Comparison of ENCODE assay signal across 16 cellular contexts in the genomic region with DNA sequence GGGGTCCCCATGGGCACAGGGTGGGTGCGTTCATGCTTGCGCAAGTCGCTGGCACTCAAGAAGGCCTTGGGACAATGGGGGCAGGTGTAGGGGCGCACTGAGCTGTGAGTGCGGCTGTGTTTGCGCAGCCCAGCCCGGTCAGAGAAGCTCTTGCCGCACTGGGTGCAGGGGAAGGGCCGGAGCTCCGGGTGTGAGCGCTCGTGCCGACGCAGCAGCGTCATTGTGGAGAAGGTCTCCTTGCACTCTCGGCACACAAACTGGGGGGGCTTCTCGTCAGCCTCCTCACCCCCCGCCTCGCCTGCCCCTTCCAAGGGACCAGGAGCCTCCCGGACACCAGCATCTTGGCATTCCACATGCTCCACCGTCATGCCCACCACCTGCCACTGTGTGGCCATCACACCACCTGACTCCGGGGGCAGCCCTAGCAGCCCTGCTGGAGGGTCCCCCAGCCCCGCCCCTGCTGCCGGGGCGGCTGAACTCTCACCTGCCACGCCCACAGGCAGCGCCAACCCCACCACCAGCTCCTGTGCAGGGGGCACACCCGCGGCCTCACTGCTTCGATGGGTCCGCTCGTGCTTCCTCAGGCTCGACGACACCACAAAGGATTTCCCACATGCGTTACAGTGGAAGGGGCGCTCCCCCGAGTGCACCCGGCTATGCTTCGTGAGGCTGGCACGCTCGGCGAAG. TPM values are rescaled to one million over a fixed set of nuclear protein-coding genes. Genes with fewer than 3 reads are reported as not detected.
DNase-seq lines count a peak whose midpoint lies in the region; ATAC-seq and TF ChIP-seq lines count a peak whose summit lies in the region.
"Had no signal": no experiment of that assay in that cellular context is flagged by ENCODE, and none has a peak within 500 bp of the region (broad histone marks: within the 10 kb centered on the region; RNA-seq: fewer than 3 reads in every experiment).

No MANE protein-coding gene starts in this region.

- H3K4ac ChIP-seq in IMR-90 (ENCODE audit: low read depth, low read length), result no peak overlapping the region

- H3K79me1 ChIP-seq in IMR-90 (ENCODE audit: low read depth in 1 of 2, low read length in 2 of 2), result peaks cover 26 to 44% of the 10 kb centered on the region in 2 experiments; a peak in 3 of 4 replicates

- intact Hi-C loops in IMR-90 (cut with micrococcal nuclease), result no loop called here

- TF ChIP-seq POLR2A in IMR-90 (IDR thresholded peaks at IDR 0.05; ENCODE audit: low read depth, low read length), result no peak

- H3K14ac ChIP-seq in IMR-90 (replicated peaks; ENCODE audit: low read depth, low read length), result no peak overlapping the region

- H3K4me2 ChIP-seq in IMR-90 (ENCODE audit: low read depth, low read length) (no peak overlapping the region), hepatocyte (no peak overlapping the region)

- no peak overlapping the region for H2BK5ac ChIP-seq in IMR-90 (ENCODE audit: low read depth, low read length, poor library complexity, severe bottlenecking)

- ATAC-seq in IMR-90 (ENCODE audit: low read depth), result no peak
- ATAC-seq: SK-N-SH treated with all-trans-retinoic acid at 6 μM for 48 hours had no signal

- no peak overlapping the region for H3K9ac ChIP-seq in IMR-90 (ENCODE audit: low read depth, low read length)

- H3K18ac ChIP-seq in IMR-90 (ENCODE audit: low read depth, low read length), result no peak overlapping the region

- H2AK9ac ChIP-seq in IMR-90 (replicated peaks; ENCODE audit: low read depth, low read length, poor library complexity), result peak overlapping the region; percentile 55

- no peak overlapping the region for H4K5ac ChIP-seq in IMR-90 (ENCODE audit: low read depth, low read length)

- H3K4me1 ChIP-seq in IMR-90 (ENCODE audit: control insufficient read depth, insufficient read depth, low read length), result peaks cover 12% of the 10 kb centered on the region
- peaks cover 3% of the 10 kb centered on the region for H3K4me1 ChIP-seq in hepatocyte (ENCODE audit: insufficient read depth)
- H3K4me1 ChIP-seq: Caco-2 had no signal

- H3K9me3 ChIP-seq in IMR-90 (ENCODE audit: control insufficient read depth, insufficient read depth, low read length) (no peaks in the 10 kb centered on the region), hepatocyte (ENCODE audit: low read depth) (no peaks in the 10 kb centered on the region)
- H3K9me3 ChIP-seq: BE2C, Caco-2 had no signal

- H3K27me3 ChIP-seq in IMR-90 (ENCODE audit: control insufficient read depth, insufficient read depth, low read length) (no peaks in the 10 kb centered on the region), hepatocyte (no peaks in the 10 kb centered on the region)
- H3K27me3 ChIP-seq: BE2C had no signal

- H3K36me3 ChIP-seq in IMR-90 (ENCODE audit: control insufficient read depth, insufficient read depth, low read length) (peaks cover 26% of the 10 kb centered on the region), hepatocyte (replicated peaks; ENCODE audit: insufficient read depth, low read depth) (no peaks in the 10 kb centered on the region)

- H3K27ac ChIP-seq in IMR-90 (ENCODE audit: insufficient read depth, low read length) (no peak overlapping the region), hepatocyte (no peak overlapping the region)

- in situ Hi-C loops in IMR-90 (cut with MboI; ENCODE audit: low sequenced_read_pairs) (no loop called here), GM13977 (cut with MboI; ENCODE audit: low pct_unique_long_range_greater_than_20kb, low sequenced_read_pairs, unreplicated experiment) (no loop called here)

- peaks cover 21% of the 10 kb centered on the region for H3K9me1 ChIP-seq in IMR-90 (ENCODE audit: insufficient read depth, low read length)

- DNase-seq in IMR-90, result no peak
- DNase-seq in hepatocyte (ENCODE audit: low spot score), result peak; percentile 3
- no peak for DNase-seq in GM19240 (ENCODE audit: insufficient read length, low spot score)
- no peak for DNase-seq in GM13977 (ENCODE audit: low spot score)
- DNase-seq: BE2C; Caco-2; CD4-positive, CD25-positive, alpha-beta regulatory T cell; H9; Karpas-422; NCI-H1048; NCI-H1436; NCI-H1930; NCI-H226; NCI-H524 treated with DMSO at 0.1 percent for 48 hours; SIG-M5 had no signal

- dilution Hi-C loops in IMR-90 (cut with HindIII; ENCODE audit: low sequenced_read_pairs, unreplicated experiment), result no loop called here

- CTCF ChIA-PET in IMR-90 (lab: Yijun Ruan, JAX), result no interaction called here

- POLR2A ChIA-PET in IMR-90 (lab: Charles Lee; ENCODE audit: unreplicated experiment), result no interaction called here

- H4K20me1 ChIP-seq in IMR-90 (ENCODE audit: insufficient read depth, low read length) (no peaks in the 10 kb centered on the region; the same call in 1 of the 2 replicates), hepatocyte (ENCODE audit: insufficient read depth, poor library complexity, severe bottlenecking) (no peaks in the 10 kb centered on the region)

- no peak overlapping the region for H2BK20ac ChIP-seq in IMR-90 (ENCODE audit: low read depth, low read length)

- no peaks in the 10 kb centered on the region for H3K9me2 ChIP-seq in hepatocyte (replicated peaks; ENCODE audit: insufficient read depth)

- H2BK120ac ChIP-seq in IMR-90 (ENCODE audit: low read depth, low read length), result no peak overlapping the region

- 97% methylated on average over 27 of the region's 42 CpGs; no CpG with 5 or more reads in 1 of the 2 experiments for WGBS in IMR-90 (ENCODE audit: extremely low coverage in 2 of 2, insufficient read length in 1 of 2), 2 experiments
- 96% methylated on average over 40 of the region's 42 CpGs for whole genome bisulfite sequencing in hepatocyte (ENCODE audit: low lambda C conversion rate, missing lambda C conversion rate)

- H2AFZ ChIP-seq in IMR-90 (replicated peaks; ENCODE audit: low read length, poor library complexity) (no peak overlapping the region), hepatocyte (no peak overlapping the region)

- no peak overlapping the region for H4K91ac ChIP-seq in IMR-90 (ENCODE audit: insufficient read depth, low read depth, low read length)

- H2BK15ac ChIP-seq in IMR-90 (ENCODE audit: low read depth, low read length), result no peak overlapping the region

- no peak overlapping the region for H3K4me3 ChIP-seq in IMR-90 (ENCODE audit: insufficient read depth, low read depth, low read length)
- no peak overlapping the region for H3K4me3 ChIP-seq in hepatocyte

- BruUV-seq in IMR-90 (replicated peaks; lab: Mats Ljungman, UMichigan), result no TSS peak

- H3K79me2 ChIP-seq in hepatocyte, result peaks cover 6% of the 10 kb centered on the region

- H3K23ac ChIP-seq in IMR-90 (ENCODE audit: low read depth, low read length), result no peak overlapping the region

- TF ChIP-seq RAD21 in IMR-90 (IDR thresholded peaks at IDR 0.05; ENCODE audit: low read length), result no peak

- no peak overlapping the region for H4K8ac ChIP-seq in IMR-90 (ENCODE audit: low read depth in 2 of 2, low read length in 2 of 2)

- no peak for TF ChIP-seq CTCF in IMR-90 (conservative IDR thresholded peaks at IDR 0.05; ENCODE audit: low read depth, low read length)
- no peak for TF ChIP-seq CTCF in hepatocyte (IDR thresholded peaks at IDR 0.05; ENCODE audit: poor library complexity)
- TF ChIP-seq CTCF in GM13977 (IDR thresholded peaks at IDR 0.05; ENCODE audit: extremely low read depth, insufficient read depth, missing control alignments), result no peak

- H3K56ac ChIP-seq in IMR-90 (ENCODE audit: extremely low read depth, insufficient read depth, low read length), result no peak overlapping the region

- no peak overlapping the region for H2AK5ac ChIP-seq in IMR-90 (ENCODE audit: low read depth, low read length)

TF ChIP-seq in IMR-90, 13 proteins besides CTCF, POLR2A, EP300 and RAD21 (continues in another document):
- TF ChIP-seq CEBPB (IDR thresholded peaks at IDR 0.05; ENCODE audit: low read depth, low read length), result no peak
- TF ChIP-seq SMC3 (IDR thresholded peaks at IDR 0.05; ENCODE audit: low read depth, low read length), result no peak
- no peak for TF ChIP-seq RFX5 (IDR thresholded peaks at IDR 0.05; ENCODE audit: low read depth, low read length)
- TF ChIP-seq, protein P1, sequence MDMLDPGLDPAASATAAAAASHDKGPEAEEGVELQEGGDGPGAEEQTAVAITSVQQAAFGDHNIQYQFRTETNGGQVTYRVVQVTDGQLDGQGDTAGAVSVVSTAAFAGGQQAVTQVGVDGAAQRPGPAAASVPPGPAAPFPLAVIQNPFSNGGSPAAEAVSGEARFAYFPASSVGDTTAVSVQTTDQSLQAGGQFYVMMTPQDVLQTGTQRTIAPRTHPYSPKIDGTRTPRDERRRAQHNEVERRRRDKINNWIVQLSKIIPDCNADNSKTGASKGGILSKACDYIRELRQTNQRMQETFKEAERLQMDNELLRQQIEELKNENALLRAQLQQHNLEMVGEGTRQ (IDR thresholded peaks at IDR 0.05; ENCODE audit: low read depth, low read length), result no peak
- no peak for TF ChIP-seq FOS (IDR thresholded peaks at IDR 0.05; ENCODE audit: low read depth, low read length)

RNA-seq across cellular contexts. Expression of a gene that starts 12.8 kb away (rescaled TPM):
- total RNA-seq in IMR-90 (2012; rRNA removed) (4.5 and 5.3 TPM in 2 replicates), hepatocyte (6.9 and 8.1 TPM in 2 replicates)
- polyA plus RNA-seq in IMR-90 (2012; rRNA removed) (11.6 and 15.4 TPM in 2 replicates), hepatocyte (12.4 and 13.0 TPM in 2 replicates)
- polyA plus RNA-seq in IMR-90 (2012; cell fraction: cytosol; rRNA removed), result 10.8 and 19.1 TPM in 2 replicates
- polyA plus RNA-seq in IMR-90 (2012; cell fraction: nucleus; rRNA removed; ENCODE audit: low replicate concordance), result 9.0 and 26.5 TPM in 2 replicates

RNA-seq across cellular contexts. Expression of a gene that starts 13.0 kb away (rescaled TPM):
- total RNA-seq in IMR-90 (2012; rRNA removed) (6.8 and 6.9 TPM in 2 replicates), hepatocyte (6.2 and 9.1 TPM in 2 replicates)
- polyA plus RNA-seq in IMR-90 (2012; rRNA removed) (4.9 and 5.5 TPM in 2 replicates), hepatocyte (3.1 and 4.8 TPM in 2 replicates)
- polyA plus RNA-seq in IMR-90 (2012; cell fraction: cytosol; rRNA removed), result 2.3 and 2.7 TPM in 2 replicates
- 6.3 and 10.7 TPM in 2 replicates for polyA plus RNA-seq in IMR-90 (2012; cell fraction: nucleus; rRNA removed; ENCODE audit: low replicate concordance)

RNA-seq across cellular contexts. Expression of a gene that starts 27.5 kb away (rescaled TPM):
- total RNA-seq in IMR-90 (2012; rRNA removed) (0.56 and 0.72 TPM in 2 replicates), hepatocyte (1.5 and 2.2 TPM in 2 replicates)
- polyA plus RNA-seq in IMR-90 (2012; rRNA removed) (5.4 and 5.9 TPM in 2 replicates), hepatocyte (0.39 and 0.66 TPM in 2 replicates)
- polyA plus RNA-seq in IMR-90 (2012; cell fraction: cytosol; rRNA removed), result 1.2 and 1.8 TPM in 2 replicates
- polyA plus RNA-seq in IMR-90 (2012; cell fraction: nucleus; rRNA removed; ENCODE audit: low replicate concordance), result 63.3 and 120 TPM in 2 replicates

RNA-seq across cellular contexts. Expression of a gene that starts 27.9 kb away (rescaled TPM):
- 23.5 and 25.0 TPM in 2 replicates for total RNA-seq in IMR-90 (2012; rRNA removed)
- 66.4 and 67.9 TPM in 2 replicates for polyA plus RNA-seq in IMR-90 (2012; rRNA removed)
- polyA plus RNA-seq in IMR-90 (2012; cell fraction: cytosol; rRNA removed), result 31.1 and 35.2 TPM in 2 replicates
- polyA plus RNA-seq in IMR-90 (2012; cell fraction: nucleus; rRNA removed; ENCODE audit: low replicate concordance), result 247 and 257 TPM in 2 replicates
- total RNA-seq in hepatocyte, result 23.2 and 25.9 TPM in 2 replicates
- 72.4 and 90.4 TPM in 2 replicates for polyA plus RNA-seq in hepatocyte

RNA-seq across cellular contexts. Expression of a gene that starts 33.3 kb away (rescaled TPM):
- total RNA-seq in IMR-90 (2012; rRNA removed) (61.9 and 65.2 TPM in 2 replicates), hepatocyte (105 and 128 TPM in 2 replicates)
- polyA plus RNA-seq in IMR-90 (2012; rRNA removed) (317 and 362 TPM in 2 replicates), hepatocyte (195 and 228 TPM in 2 replicates)
- 544 and 807 TPM in 2 replicates for polyA plus RNA-seq in IMR-90 (2012; cell fraction: cytosol; rRNA removed)
- polyA plus RNA-seq in IMR-90 (2012; cell fraction: nucleus; rRNA removed; ENCODE audit: low replicate concordance), result 203 and 293 TPM in 2 replicates
